In genomic region chr6:105601541-105602174, GRCh38 we compare ENCODE assay signal across 9 cellular contexts.
DNase-seq lines count a peak whose midpoint lies in the region; ATAC-seq and TF ChIP-seq lines count a peak whose summit lies in the region.
"Had no signal": no experiment of that assay in that cellular context is flagged by ENCODE, and none has a peak within 500 bp of the region (broad histone marks: within the 10 kb centered on the region; RNA-seq: fewer than 3 reads in every experiment).

No MANE protein-coding gene starts in this region.

- no peak overlapping the region for H3K27ac ChIP-seq in ovary

- peaks cover 17% of the 10 kb centered on the region for H3K36me3 Mint-ChIP-seq in T-helper 1 cell treated with Interleukin-12 subunit alpha and Interleukin-12 subunit beta and Interleukin-4 antibody, amounts not matched to agents 30 μg/mL and 1 μg/mL, for 36 hours (ENCODE audit: low read depth)

- H3K27me3 ChIP-seq in ovary = no peaks in the 10 kb centered on the region

- intact Hi-C loops in ovary (cut with DNase I) = no loop called here

- peak; percentile 99 for DNase-seq in AG09319 (ENCODE audit: extremely low read depth, low read depth)
- peak in 3 of 5 donors; percentile 14 to 62 (median 31) for DNase-seq in ovary
- DNase-seq in DMS53 (lab: John Stamatoyannopoulos, UW) = no peak
- no peak for DNase-seq in NCI-H1105 (lab: John Stamatoyannopoulos, UW)

- H3K27ac Mint-ChIP-seq in T-helper 1 cell treated with Interleukin-12 subunit alpha and Interleukin-12 subunit beta and Interleukin-4 antibody, amounts not matched to agents 30 μg/mL and 1 μg/mL, for 36 hours = peak overlapping the region; percentile 89

- WGBS in ovary, 3 donors = 57 to 81% (median 74%) methylated on average over 6 of the region's 6 CpGs

- TF ChIP-seq CTCF in AG09319 (IDR thresholded peaks at IDR 0.05; ENCODE audit: low read depth, low read length) (no peak), ovary (IDR thresholded peaks at IDR 0.05) (no peak)

- H3K4me1 ChIP-seq in ovary (ENCODE audit: insufficient read depth) = peaks cover 4% of the 10 kb centered on the region

- H3K27me3 Mint-ChIP-seq in T-helper 1 cell treated with Interleukin-12 subunit alpha and Interleukin-12 subunit beta and Interleukin-4 antibody, amounts not matched to agents 30 μg/mL and 1 μg/mL, for 36 hours (ENCODE audit: low read depth) = no peaks in the 10 kb centered on the region

- ATAC-seq in HG03108 (IDR thresholded peaks at IDR 0.05; ENCODE audit: unreplicated experiment) (peak; percentile 89), esophagus mucosa (peak; percentile 88)
- ATAC-seq: HCT116 had no signal

- H3K9me3 ChIP-seq in ovary = no peaks in the 10 kb centered on the region

- peak overlapping the region; percentile 73 for H3K4me3 Mint-ChIP-seq in T-helper 1 cell treated with Interleukin-12 subunit alpha and Interleukin-12 subunit beta and Interleukin-4 antibody, amounts not matched to agents 30 μg/mL and 1 μg/mL, for 36 hours

- H3K36me3 ChIP-seq in ovary = no peaks in the 10 kb centered on the region

- TF ChIP-seq EP300 in ovary (IDR thresholded peaks at IDR 0.05) = no peak

- TF ChIP-seq POLR2A in GM19099 (IDR thresholded peaks at IDR 0.05; ENCODE audit: extremely low read depth, insufficient read length, low read depth) (peak; percentile 45), ovary (IDR thresholded peaks at IDR 0.05) (no peak)

- peaks cover 13% of the 10 kb centered on the region for H3K9me3 Mint-ChIP-seq in T-helper 1 cell treated with Interleukin-12 subunit alpha and Interleukin-12 subunit beta and Interleukin-4 antibody, amounts not matched to agents 30 μg/mL and 1 μg/mL, for 36 hours

- peaks cover 27% of the 10 kb centered on the region for H3K4me1 Mint-ChIP-seq in T-helper 1 cell treated with Interleukin-12 subunit alpha and Interleukin-12 subunit beta and Interleukin-4 antibody, amounts not matched to agents 30 μg/mL and 1 μg/mL, for 36 hours (ENCODE audit: low read depth)

- H3K4me3 ChIP-seq in ovary = no peak overlapping the region

Comparison
In these comparisons a context has a peak if more than half of its experiments do, and no peak if none do; other contexts are left out.
1. DNase-seq: peak in AG09319 (single experiment) and ovary (3 of 5); none in DMS53 (single experiment) and NCI-H1105 (single experiment).